Comparison of ENCODE assay signal across 9 cellular contexts in the genomic region with DNA sequence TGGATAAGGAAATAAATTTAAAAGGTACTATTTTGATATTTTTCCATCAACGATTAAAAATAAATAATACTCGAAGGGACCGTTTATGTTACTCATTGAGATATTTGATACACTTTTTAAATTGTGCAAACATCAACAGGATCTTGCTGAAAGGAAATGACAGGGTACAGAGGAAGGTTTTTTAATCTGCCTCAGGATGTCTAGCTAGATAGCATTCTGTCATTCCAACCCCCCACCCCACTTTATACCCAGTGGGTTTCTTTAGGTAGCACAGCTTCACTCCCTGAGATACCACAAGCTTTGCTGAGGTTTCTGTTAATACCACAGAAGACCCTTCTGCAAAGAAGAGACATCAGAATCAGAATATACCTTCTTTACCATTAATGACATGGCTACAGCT. TPM values are rescaled to one million over a fixed set of nuclear protein-coding genes. Genes with fewer than 3 reads are reported as not detected.
DNase-seq lines count a peak whose midpoint lies in the region; ATAC-seq and TF ChIP-seq lines count a peak whose summit lies in the region.
"Had no signal": no experiment of that assay in that cellular context is flagged by ENCODE, and none has a peak within 500 bp of the region (broad histone marks: within the 10 kb centered on the region; RNA-seq: fewer than 3 reads in every experiment).

No MANE protein-coding gene starts in this region.

- H3K9me3 Mint-ChIP-seq in CD14-positive monocyte, result peaks cover 3 to 15% (median 9%) of the 10 kb centered on the region in 7 donors
- H3K9me3 Mint-ChIP-seq in natural killer cell treated with Interleukin-12 subunit alpha and Interleukin-12 subunit beta and Interleukin-15 and Interleukin-18, amount 100 ng/mL, for 72 hours, result no peaks in the 10 kb centered on the region

- peaks cover 0 to 6% (median 5%) of the 10 kb centered on the region in 3 donors for H3K27me3 Mint-ChIP-seq in CD14-positive monocyte (ENCODE audit: low read depth in 3 of 3)
- peaks cover 6% of the 10 kb centered on the region in 2 donors for H3K27me3 Mint-ChIP-seq in natural killer cell treated with Interleukin-12 subunit alpha and Interleukin-12 subunit beta and Interleukin-15 and Interleukin-18, amount 100 ng/mL, for 72 hours

- H3K27ac ChIP-seq in effector memory CD4-positive, alpha-beta T cell (ENCODE audit: insufficient read depth, low read length, poor library complexity, severe bottlenecking), result no peak overlapping the region

- H3K4me3 ChIP-seq in effector memory CD4-positive, alpha-beta T cell (ENCODE audit: insufficient read depth, low read depth, low read length, poor library complexity, severe bottlenecking), result peak overlapping the region; percentile 62

- DNase-seq in CD14-positive monocyte (ENCODE audit: low spot score), result no peak
- DNase-seq in OCI-M1 (lab: John Stamatoyannopoulos, UW), result peak; percentile 56
- DNase-seq in effector memory CD4-positive, alpha-beta T cell, result no peak
- no peak for DNase-seq in natural killer cell treated with Interleukin-12 subunit alpha and Interleukin-12 subunit beta and Interleukin-15 and Interleukin-18, amount 100 ng/mL, for 72 hours (ENCODE audit: low spot score)
- no peak for DNase-seq in SK-N-DZ (ENCODE audit: low spot score)
- DNase-seq in stimulated activated CD4-positive, alpha-beta T cell treated with anti-CD3 and anti-CD28 coated beads, Interleukin-2, amount 100 ng/mL, for 24 hours, result no peak
- no peak for DNase-seq in stimulated activated CD4-positive, alpha-beta T cell treated with anti-CD3 and anti-CD28 coated beads, Interleukin-2, amount 100 ng/mL, for 48 hours
- DNase-seq: NCI-H1930 had no signal

- intact Hi-C loops in CD14-positive monocyte (cut with micrococcal nuclease), result no loop called here

- no peaks in the 10 kb centered on the region for H3K9me3 ChIP-seq in effector memory CD4-positive, alpha-beta T cell (ENCODE audit: control insufficient read depth, low read length)

- H3K4me1 Mint-ChIP-seq in CD14-positive monocyte, result peaks cover 27% of the 10 kb centered on the region
- H3K4me1 Mint-ChIP-seq in natural killer cell treated with Interleukin-12 subunit alpha and Interleukin-12 subunit beta and Interleukin-15 and Interleukin-18, amount 100 ng/mL, for 72 hours (ENCODE audit: low read depth in 2 of 2), result peaks cover 14 to 15% of the 10 kb centered on the region in 2 donors

- ATAC-seq in natural killer cell treated with Interleukin-12 subunit alpha and Interleukin-12 subunit beta and Interleukin-15 and Interleukin-18, amount 100 ng/mL, for 72 hours, result no peak
- no peak for ATAC-seq in GM21423 (IDR thresholded peaks at IDR 0.05; ENCODE audit: unreplicated experiment)

- H3K27ac Mint-ChIP-seq in CD14-positive monocyte, result peak overlapping the region in 1 of 7 donors; percentile 83
- peak overlapping the region in 1 of 2 donors; percentile 63 for H3K27ac Mint-ChIP-seq in natural killer cell treated with Interleukin-12 subunit alpha and Interleukin-12 subunit beta and Interleukin-15 and Interleukin-18, amount 100 ng/mL, for 72 hours

- H3K27me3 ChIP-seq in effector memory CD4-positive, alpha-beta T cell (replicated peaks; ENCODE audit: control insufficient read depth, insufficient read depth, low read length, poor library complexity, severe bottlenecking), result no peaks in the 10 kb centered on the region

- H3K4me1 ChIP-seq in effector memory CD4-positive, alpha-beta T cell (ENCODE audit: control insufficient read depth, insufficient read depth, low read length, poor library complexity, severe bottlenecking), result peaks cover 3% of the 10 kb centered on the region

- peaks cover 11% of the 10 kb centered on the region in 2 donors for H3K36me3 Mint-ChIP-seq in CD14-positive monocyte
- H3K36me3 Mint-ChIP-seq in natural killer cell treated with Interleukin-12 subunit alpha and Interleukin-12 subunit beta and Interleukin-15 and Interleukin-18, amount 100 ng/mL, for 72 hours, result peaks cover 10% of the 10 kb centered on the region

- no peaks in the 10 kb centered on the region for H3K36me3 ChIP-seq in effector memory CD4-positive, alpha-beta T cell (ENCODE audit: control insufficient read depth, insufficient read depth, low read length)

- H3K4me3 Mint-ChIP-seq in CD14-positive monocyte, result peak overlapping the region; percentile 85 to 90
- H3K4me3 Mint-ChIP-seq in natural killer cell treated with Interleukin-12 subunit alpha and Interleukin-12 subunit beta and Interleukin-15 and Interleukin-18, amount 100 ng/mL, for 72 hours, result peak overlapping the region; percentile 81

- TF ChIP-seq CTCF in CD14-positive monocyte (IDR thresholded peaks at IDR 0.05), result no peak

RNA-seq across cellular contexts. Expression of gene PHACTR2, which starts 1.2 kb away (rescaled TPM):
- polyA plus RNA-seq in CD14-positive monocyte, result 10 to 100 TPM in 1 of 2 donors, 1 to 10 TPM in 1; 9.6 to 11.6 TPM
- total RNA-seq in natural killer cell treated with Interleukin-12 subunit alpha and Interleukin-12 subunit beta and Interleukin-15 and Interleukin-18, amount 100 ng/mL, for 72 hours, result 10 to 100 TPM; 19.9 to 23.6 TPM
- polyA plus RNA-seq in SK-N-DZ (2014; cell fraction: cytosol; rRNA removed), result 3.9 and 4.8 TPM in 2 replicates
- polyA plus RNA-seq in SK-N-DZ (2014; cell fraction: nucleus; rRNA removed), result 2.4 and 2.6 TPM in 2 replicates
